ENCODE assay signal across 1 cellular context in genomic region chr18:29034113-29034856, GRCh38.
A peak's percentile ranks its signal among the peaks of the same experiment; 100 is the strongest.
TF ChIP-seq lines count a peak whose summit lies in the region.

No MANE protein-coding gene starts in this region.

TF ChIP-seq in SK-N-SH, 30 proteins besides CTCF, POLR2A, EP300 and RAD21 (continued from another document):
- no peak for TF ChIP-seq SIN3A (IDR thresholded peaks at IDR 0.05; ENCODE audit: borderline replicate concordance, low read depth, low read length)
- TF ChIP-seq MEF2A (IDR thresholded peaks at IDR 0.05; ENCODE audit: borderline replicate concordance, low read depth) = peak; percentile 55; the same call in 1 of the 2 replicates
- no peak for TF ChIP-seq NFIC (IDR thresholded peaks at IDR 0.05; ENCODE audit: borderline replicate concordance)
- no peak for TF ChIP-seq MAX (IDR thresholded peaks at IDR 0.05; ENCODE audit: low read depth)
- TF ChIP-seq EZH2phosphoT487 (IDR thresholded peaks at IDR 0.05; ENCODE audit: borderline replicate concordance, low read depth) = no peak
